ENCODE assay signal across 8 cellular contexts in the genomic region with DNA sequence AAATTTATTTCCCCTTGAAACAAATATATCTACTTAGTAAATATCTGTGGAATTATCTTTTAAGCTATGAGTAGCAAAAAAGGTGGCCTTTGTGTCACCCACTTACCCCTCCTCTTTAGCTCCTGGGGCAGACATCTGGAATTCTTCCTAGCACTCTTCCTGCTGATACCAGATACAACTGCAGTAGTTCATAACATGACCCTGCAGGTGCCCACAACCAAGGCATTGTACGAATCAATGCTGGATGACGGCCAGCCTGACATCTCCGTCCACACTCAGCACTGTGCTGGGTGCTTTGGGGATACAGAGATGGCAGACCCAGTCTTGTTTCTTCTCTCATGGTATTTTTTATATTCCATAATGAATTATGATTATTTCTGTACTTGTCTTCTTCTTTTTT.
"Had no signal": no experiment of that assay in that cellular context is flagged by ENCODE, and none has a peak within 500 bp of the region (broad histone marks: within the 10 kb centered on the region; RNA-seq: fewer than 3 reads in every experiment).

No MANE protein-coding gene starts in this region.

- H3K9me3 Mint-ChIP-seq: activated CD8-positive, alpha-beta T cell treated with anti-CD3 and anti-CD28 coated beads for 36 hours; activated naive CD4-positive, alpha-beta T cell treated with anti-CD3 and anti-CD28 coated beads for 36 hours; neural crest cell; stimulated activated naive CD8-positive, alpha-beta T cell treated with anti-CD3 and anti-CD28 coated beads, Interleukin-15, Interleukin-2, amounts not matched to agents 100 ng/mL and 50 ng/mL, for 24 hours had no signal

- H3K27ac Mint-ChIP-seq: activated CD8-positive, alpha-beta T cell treated with anti-CD3 and anti-CD28 coated beads for 36 hours; activated naive CD4-positive, alpha-beta T cell treated with anti-CD3 and anti-CD28 coated beads for 36 hours; stimulated activated naive CD8-positive, alpha-beta T cell treated with anti-CD3 and anti-CD28 coated beads, Interleukin-15, Interleukin-2, amounts not matched to agents 100 ng/mL and 50 ng/mL, for 24 hours had no signal

- H3K4me3 ChIP-seq: upper lobe of right lung had no signal

- DNase-seq: activated CD4-positive, alpha-beta T cell treated with anti-CD3 and anti-CD28 coated beads for 48 hours; activated CD8-positive, alpha-beta T cell treated with anti-CD3 and anti-CD28 coated beads for 36 hours; activated naive CD4-positive, alpha-beta T cell treated with anti-CD3 and anti-CD28 coated beads for 36 hours; glutamatergic neuron; mesendoderm; upper lobe of right lung had no signal

- H3K27me3 Mint-ChIP-seq: activated CD8-positive, alpha-beta T cell treated with anti-CD3 and anti-CD28 coated beads for 36 hours; stimulated activated naive CD8-positive, alpha-beta T cell treated with anti-CD3 and anti-CD28 coated beads, Interleukin-15, Interleukin-2, amounts not matched to agents 100 ng/mL and 50 ng/mL, for 24 hours had no signal

- ATAC-seq: activated CD8-positive, alpha-beta T cell treated with anti-CD3 and anti-CD28 coated beads for 36 hours; upper lobe of right lung had no signal

- H3K9me3 ChIP-seq: upper lobe of right lung had no signal

- H3K27ac ChIP-seq: upper lobe of right lung had no signal

- H3K27me3 ChIP-seq: upper lobe of right lung had no signal

- H3K36me3 ChIP-seq: upper lobe of right lung had no signal

- H3K4me3 Mint-ChIP-seq: activated CD8-positive, alpha-beta T cell treated with anti-CD3 and anti-CD28 coated beads for 36 hours; activated naive CD4-positive, alpha-beta T cell treated with anti-CD3 and anti-CD28 coated beads for 36 hours; neural crest cell; stimulated activated naive CD8-positive, alpha-beta T cell treated with anti-CD3 and anti-CD28 coated beads, Interleukin-15, Interleukin-2, amounts not matched to agents 100 ng/mL and 50 ng/mL, for 24 hours had no signal
